ENCODE assay signal across 18 cellular contexts in the genomic region with DNA sequence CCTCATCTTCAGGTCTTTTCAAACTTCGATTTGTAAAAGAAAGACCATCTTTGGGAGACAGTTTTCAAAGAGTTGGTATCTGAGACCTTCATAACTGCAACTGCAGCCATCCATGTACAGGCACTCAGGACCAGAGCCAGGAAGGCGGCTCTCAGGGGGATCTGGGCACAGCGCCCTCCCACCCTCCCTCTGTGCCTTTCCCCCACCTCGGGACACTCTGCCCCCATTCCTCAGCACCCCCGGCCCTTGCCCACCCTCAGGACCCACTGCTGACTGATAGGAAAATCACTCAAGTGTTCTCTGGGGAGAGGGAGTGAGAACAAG.
DNase-seq lines count a peak whose midpoint lies in the region; ATAC-seq and TF ChIP-seq lines count a peak whose summit lies in the region.
"Had no signal": no experiment of that assay in that cellular context is flagged by ENCODE, and none has a peak within 500 bp of the region (broad histone marks: within the 10 kb centered on the region; RNA-seq: fewer than 3 reads in every experiment).

No MANE protein-coding gene starts in this region.

- ATAC-seq in RWPE2 (ENCODE audit: low read depth) (no peak), GM21825 (IDR thresholded peaks at IDR 0.05; ENCODE audit: unreplicated experiment) (no peak)
- ATAC-seq: activated CD4-positive, CD25-positive, alpha-beta regulatory T cell treated with anti-CD3 and anti-CD28 coated beads, Interleukin-2, amount 50 U/mL, for 24 hours had no signal

- no peak overlapping the region for H3K23ac ChIP-seq in mesenchymal stem cell (ENCODE audit: low read length in 2 of 2)

- H3K27ac ChIP-seq in RWPE2 (ENCODE audit: poor library complexity, severe bottlenecking) (peak overlapping the region; percentile 39), dorsolateral prefrontal cortex (peak overlapping the region in 47 of 59 donors; percentile 6 to 84 (median 59)), mesenchymal stem cell (ENCODE audit: low read length, poor library complexity, severe bottlenecking) (peak overlapping the region; percentile 100), temporal lobe (ENCODE audit: low read depth, low read length) (peak overlapping the region; percentile 58)
- H3K27ac ChIP-seq: cardiac muscle cell, KMS-11 had no signal

- no peaks in the 10 kb centered on the region for H3K79me1 ChIP-seq in mesenchymal stem cell (replicated peaks; ENCODE audit: low read length, poor library complexity, severe bottlenecking)

- H3K4me3 ChIP-seq in RWPE2 (ENCODE audit: severe bottlenecking) (no peak overlapping the region), dorsolateral prefrontal cortex (peak overlapping the region in 18 of 59 donors; percentile 8 to 47 (median 24)), mesenchymal stem cell (ENCODE audit: insufficient read depth in 1 of 2, low read depth in 1 of 2, low read length in 2 of 2) (no peak overlapping the region)
- H3K4me3 ChIP-seq: cardiac muscle cell had no signal

- no peaks in the 10 kb centered on the region for H3K27me3 ChIP-seq in RWPE2 (ENCODE audit: insufficient read depth, poor library complexity, severe bottlenecking)
- H3K27me3 ChIP-seq in dorsolateral prefrontal cortex, result peaks cover 0 to under 1% (median 0%) of the 10 kb centered on the region in 45 donors
- no peaks in the 10 kb centered on the region for H3K27me3 ChIP-seq in mesenchymal stem cell (ENCODE audit: control insufficient read depth in 1 of 2, insufficient read depth in 1 of 2, low read length in 2 of 2)
- H3K27me3 ChIP-seq: cardiac muscle cell had no signal

- H3K14ac ChIP-seq in mesenchymal stem cell (ENCODE audit: low read length in 2 of 2), result no peak overlapping the region

- peak overlapping the region; percentile 31 for H2AFZ ChIP-seq in mesenchymal stem cell (ENCODE audit: low read depth, low read length)

- H3K4ac ChIP-seq in mesenchymal stem cell (ENCODE audit: low read depth in 1 of 2, low read length in 2 of 2), result peak overlapping the region; percentile 42 to 94

- no peak for TF ChIP-seq CTCF in RWPE2 (IDR thresholded peaks at IDR 0.05; ENCODE audit: poor library complexity, severe bottlenecking)
- no peak for TF ChIP-seq CTCF in dorsolateral prefrontal cortex (IDR thresholded peaks at IDR 0.05 in 54 of 56, conservative IDR thresholded peaks at IDR 0.05 in 2 of 56; ENCODE audit: low read depth in 1 of 56, partially characterized antibody in 56 of 56)

- intact Hi-C loops in dorsolateral prefrontal cortex (cut with DNase I), result no loop called here

- peak overlapping the region in 1 of 2 experiments; percentile 85 for H2BK12ac ChIP-seq in mesenchymal stem cell (ENCODE audit: low read length in 2 of 2)

- H2BK5ac ChIP-seq in mesenchymal stem cell (ENCODE audit: low read depth, low read length, poor library complexity, severe bottlenecking), result peak overlapping the region; percentile 100

- peak overlapping the region; percentile 98 for H2BK120ac ChIP-seq in mesenchymal stem cell (ENCODE audit: low read depth, low read length)

- H2BK15ac ChIP-seq in mesenchymal stem cell (ENCODE audit: low read depth, poor library complexity, severe bottlenecking), result peak overlapping the region; percentile 80

- H3K9me3 ChIP-seq in RWPE2 (ENCODE audit: severe bottlenecking) (no peaks in the 10 kb centered on the region), mesenchymal stem cell (ENCODE audit: control insufficient read depth, low read length) (no peaks in the 10 kb centered on the region)

- H3K4me1 ChIP-seq in RWPE2 (ENCODE audit: insufficient read depth, poor library complexity, severe bottlenecking) (peaks cover 11% of the 10 kb centered on the region), mesenchymal stem cell (ENCODE audit: control insufficient read depth, insufficient read depth, low read depth, low read length) (peaks cover 23% of the 10 kb centered on the region)

- no peak overlapping the region for H3K4me2 ChIP-seq in mesenchymal stem cell (ENCODE audit: low read length, poor library complexity, severe bottlenecking)
- H3K4me2 ChIP-seq: KMS-11 had no signal

- peak overlapping the region; percentile 98 for H4K8ac ChIP-seq in mesenchymal stem cell (ENCODE audit: low read length)

- 75% methylated on average over 2 of the region's 5 CpGs for WGBS in mesenchymal stem cell

- peak overlapping the region; percentile 75 to 94 for H3K18ac ChIP-seq in mesenchymal stem cell (ENCODE audit: low read depth in 1 of 2, low read length in 2 of 2)

- peak overlapping the region; percentile 89 for H3K9ac ChIP-seq in mesenchymal stem cell (ENCODE audit: low read length)
- H3K9ac ChIP-seq: KMS-11 had no signal

- peak overlapping the region; percentile 70 for H2AK5ac ChIP-seq in mesenchymal stem cell (ENCODE audit: low read length, severe bottlenecking)

- H4K91ac ChIP-seq in mesenchymal stem cell (ENCODE audit: low read length), result peak overlapping the region; percentile 62

- DNase-seq in RWPE2 (ENCODE audit: low spot score) (no peak), dorsolateral prefrontal cortex (no peak), mesenchymal stem cell (no peak), SW 1271 (lab: John Stamatoyannopoulos, UW) (no peak), SW480 (ENCODE audit: low spot score) (no peak), GM19240 (ENCODE audit: insufficient read length, low spot score) (no peak)
- DNase-seq: activated CD8-positive, alpha-beta memory T cell treated with anti-CD3 and anti-CD28 coated beads, Interleukin-2, amount 50 U/mL, for 4 hours; activated naive CD4-positive, alpha-beta T cell treated with anti-CD3 and anti-CD28 coated beads for 36 hours; DMS 273 treated with DMSO at 0.1 percent for 48 hours; GOT3; NCI-H1436; NCI-H510A; OCI-M1 had no signal

- no peaks in the 10 kb centered on the region for H3K36me3 ChIP-seq in RWPE2 (ENCODE audit: low read depth)
- H3K36me3 ChIP-seq in mesenchymal stem cell (ENCODE audit: control insufficient read depth in 1 of 2, insufficient read depth in 2 of 2, low read depth in 1 of 2, low read length in 2 of 2), result peaks cover 0 to 5% of the 10 kb centered on the region in 2 experiments
- H3K36me3 ChIP-seq: cardiac muscle cell had no signal

Comparison
In these comparisons a context has a peak if more than half of its experiments do, and no peak if none do; other contexts are left out.
1. H3K27ac ChIP-seq: peak in every context shown above with its lines; median percentile 100 in mesenchymal stem cell; 59 in dorsolateral prefrontal cortex; 58 in temporal lobe; 39 in RWPE2.